ENCODE assay signal across 8 cellular contexts in genomic region chr10:103918053-103918846, GRCh38. TPM values are rescaled to one million over a fixed set of nuclear protein-coding genes. Genes with fewer than 3 reads are reported as not detected.
DNase-seq lines count a peak whose midpoint lies in the region; ATAC-seq and TF ChIP-seq lines count a peak whose summit lies in the region.

Gene STN1, minus strand, starts transcription at chr10:103918184. Its CDS starts 590 bp downstream, at chr10:103917594.

- peak; percentile 21 for TF ChIP-seq CTCF in epithelial cell of proximal tubule (conservative IDR thresholded peaks at IDR 0.05; ENCODE audit: low read depth, low read length)

- no peaks in the 10 kb centered on the region for H3K36me3 ChIP-seq in mucosa of rectum (ENCODE audit: control insufficient read depth in 2 of 2, insufficient read depth in 2 of 2, low read length in 2 of 2)

- peaks cover 12 to 26% (median 15%) of the 10 kb centered on the region in 3 donors for H3K4me1 Mint-ChIP-seq in IgD-negative memory B cell

- peak within 1 kb of the TSS; percentile 97 to 99 for H3K27ac ChIP-seq in mucosa of rectum (ENCODE audit: low read depth in 2 of 2, low read length in 2 of 2)

- H3K27me3 Mint-ChIP-seq in IgD-negative memory B cell = no peaks in the 10 kb centered on the region

- H3K9me3 Mint-ChIP-seq in IgD-negative memory B cell = no peaks in the 10 kb centered on the region

- peak; percentile 95 for DNase-seq in DMS114 treated with DMSO at 0.1 percent for 48 hours (lab: John Stamatoyannopoulos, UW; ENCODE audit: unreplicated experiment)
- peak; percentile 83 for DNase-seq in OCI-M2 (lab: John Stamatoyannopoulos, UW; ENCODE audit: unreplicated experiment)
- peak; percentile 96 for DNase-seq in activated T-cell treated with anti-CD3 and anti-CD28 coated beads for 48 hours (ENCODE audit: low read depth)
- peak; percentile 59 for DNase-seq in epithelial cell of proximal tubule (ENCODE audit: low read depth)
- DNase-seq in stimulated activated CD8-positive, alpha-beta memory T cell treated with anti-CD3 and anti-CD28 coated beads, Interleukin-4, amount 100 ng/mL, for 48 hours = peak; percentile 96

- H3K4me3 ChIP-seq in epithelial cell of proximal tubule (ENCODE audit: low read depth, low read length) (peak within 1 kb of the TSS; percentile 93), mucosa of rectum (ENCODE audit: low read length in 2 of 2) (peak within 1 kb of the TSS; percentile 96 to 99)

- H3K9ac ChIP-seq in mucosa of rectum (ENCODE audit: low read depth in 1 of 2, low read length in 2 of 2) = peak within 1 kb of the TSS; percentile 93 to 99

- no peaks in the 10 kb centered on the region for H3K27me3 ChIP-seq in mucosa of rectum (ENCODE audit: control insufficient read depth in 2 of 2, insufficient read depth in 2 of 2, low read length in 2 of 2)

- peak; percentile 91 for ATAC-seq in GM21529 (IDR thresholded peaks at IDR 0.05; ENCODE audit: unreplicated experiment)

- H3K36me3 Mint-ChIP-seq in IgD-negative memory B cell = peaks cover 5% of the 10 kb centered on the region

- H3K4me1 ChIP-seq in mucosa of rectum (ENCODE audit: control insufficient read depth in 2 of 2, insufficient read depth in 2 of 2, low read length in 2 of 2) = peaks cover 19 to 32% of the 10 kb centered on the region in 2 donors

- H3K27ac Mint-ChIP-seq in IgD-negative memory B cell = peak within 1 kb of the TSS; percentile 90 to 98 (median 91)

- H3K4me3 Mint-ChIP-seq in IgD-negative memory B cell = peak within 1 kb of the TSS; percentile 91 to 98 (median 96)

- no peaks in the 10 kb centered on the region for H3K9me3 ChIP-seq in mucosa of rectum (ENCODE audit: control insufficient read depth in 2 of 2, low read length in 2 of 2)

RNA-seq across cellular contexts. Expression of gene STN1, which starts in this region (rescaled TPM):
- 20.5 TPM for polyA plus RNA-seq in IgD-negative memory B cell
- total RNA-seq in epithelial cell of proximal tubule = 19.7 and 28.2 TPM in 2 replicates

Comparison
In these comparisons a context has a peak if more than half of its experiments do, and no peak if none do; other contexts are left out.
1. Peak in every context shown above with its lines: DNase-seq, ATAC-seq, H3K4me3 ChIP-seq and H3K27ac ChIP-seq.